8 cellular contexts compared by ENCODE assay signal in the genomic region with DNA sequence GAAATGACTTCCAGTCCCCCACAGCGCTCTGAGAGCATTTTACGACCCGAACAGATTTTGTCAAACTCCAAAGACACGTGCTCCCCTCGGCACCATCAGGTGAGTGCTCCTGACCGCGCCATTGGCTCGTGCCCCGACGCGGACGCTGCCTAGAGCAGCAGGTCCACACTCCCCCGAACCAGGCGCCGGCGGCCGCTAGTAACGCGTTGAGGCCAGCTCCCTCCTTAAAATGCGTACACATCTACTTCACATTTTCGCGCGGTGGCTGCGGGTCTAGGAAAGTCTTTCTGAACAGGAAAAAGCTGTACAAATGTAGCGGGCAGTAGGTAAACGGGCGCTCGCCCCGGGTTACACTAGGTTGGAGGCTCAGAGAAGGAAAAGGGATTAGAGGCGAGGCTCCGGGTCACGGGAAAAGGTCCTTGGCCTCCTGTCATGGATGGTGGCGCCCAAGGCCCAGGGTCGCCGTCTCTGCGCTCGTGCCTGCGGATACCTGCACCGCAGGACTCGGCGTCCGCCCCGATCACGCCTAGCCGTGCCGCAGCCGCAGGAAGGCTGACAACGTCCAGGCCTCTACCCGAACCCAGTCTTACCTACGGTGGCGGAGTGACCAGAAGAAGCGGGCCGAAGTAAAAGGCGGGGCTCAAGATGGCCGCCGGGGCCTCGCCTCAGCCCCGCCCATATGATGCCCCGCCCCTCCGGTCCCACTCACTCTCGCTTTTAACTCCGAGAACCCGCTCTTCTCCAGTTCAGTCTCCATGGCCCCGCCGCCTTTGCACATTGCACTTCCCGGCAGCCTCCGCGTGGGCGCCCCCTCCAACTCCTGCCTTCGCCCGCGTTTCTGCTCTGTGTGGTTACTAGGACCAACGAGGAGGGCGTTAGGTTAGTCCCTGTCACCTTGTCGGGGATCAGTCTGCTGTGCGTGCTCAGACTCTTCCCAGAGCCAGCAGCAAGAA. TPM values are rescaled to one million over a fixed set of nuclear protein-coding genes. Genes with fewer than 3 reads are reported as not detected.
DNase-seq lines count a peak whose midpoint lies in the region; ATAC-seq, FAIRE-seq and TF ChIP-seq lines count a peak whose summit lies in the region.

A gene with protein sequence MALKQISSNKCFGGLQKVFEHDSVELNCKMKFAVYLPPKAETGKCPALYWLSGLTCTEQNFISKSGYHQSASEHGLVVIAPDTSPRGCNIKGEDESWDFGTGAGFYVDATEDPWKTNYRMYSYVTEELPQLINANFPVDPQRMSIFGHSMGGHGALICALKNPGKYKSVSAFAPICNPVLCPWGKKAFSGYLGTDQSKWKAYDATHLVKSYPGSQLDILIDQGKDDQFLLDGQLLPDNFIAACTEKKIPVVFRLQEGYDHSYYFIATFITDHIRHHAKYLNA (minus strand): TSS at position 647 of the 953 bp plus-strand sequence. CDS start 5,748 bp downstream, outside the sequence.

- TF ChIP-seq POLR2A in spleen (IDR thresholded peaks at IDR 0.05), result peak in 1 of 3 donors; percentile 86

- H3K27ac Mint-ChIP-seq in immature natural killer cell, result peak within 1 kb of the TSS; percentile 78 to 94 (median 92)

- H3K9me3 ChIP-seq in spleen, result no peaks in the 10 kb centered on the region

- peaks cover 0 to 8% (median 0%) of the 10 kb centered on the region in 3 donors for H3K36me3 Mint-ChIP-seq in immature natural killer cell

- WGBS in spleen, 5 donors, result 0 to 1% (median 1%) methylated on average over 59 to 76 of the region's 76 CpGs

- H3K4me1 ChIP-seq in ACC112 (ENCODE audit: control insufficient read depth, insufficient read depth, low read length, unreplicated experiment), result peaks cover 35% of the 10 kb centered on the region
- peaks cover 0 to 55% (median 35%) of the 10 kb centered on the region in 6 donors for H3K4me1 ChIP-seq in spleen

- no peaks in the 10 kb centered on the region for H3K9me3 Mint-ChIP-seq in immature natural killer cell

- TF ChIP-seq CTCF in WI38 (IDR thresholded peaks at IDR 0.05; ENCODE audit: low read depth, low read length) (no peak), bronchial epithelial cell (IDR thresholded peaks at IDR 0.05; ENCODE audit: insufficient read depth, low read length, severe bottlenecking) (no peak), spleen (IDR thresholded peaks at IDR 0.05 in 8 of 11, conservative IDR thresholded peaks at IDR 0.05 in 3 of 11) (peak in 2 of 11 experiments; percentile 12 to 17)

- H3K4me1 Mint-ChIP-seq in immature natural killer cell, result peaks cover 19 to 29% of the 10 kb centered on the region in 2 donors

- intact Hi-C loops in spleen (cut with DNase I; ENCODE audit: low total_unique reads), result no loop called here

- FAIRE-seq in bronchial epithelial cell (lab: Jason Lieb, UNC), result no peak

- no peaks in the 10 kb centered on the region for H3K27me3 ChIP-seq in ACC112 (ENCODE audit: insufficient read depth, low read length)
- no peaks in the 10 kb centered on the region for H3K27me3 ChIP-seq in bronchial epithelial cell (ENCODE audit: control insufficient read depth, insufficient read depth, low read length)
- no peaks in the 10 kb centered on the region for H3K27me3 ChIP-seq in spleen (replicated peaks in 1 of 7)

- ATAC-seq in GM18868 (IDR thresholded peaks at IDR 0.05; ENCODE audit: unreplicated experiment), result peak; percentile 93
- peak; percentile 86 for ATAC-seq in HG03108 (IDR thresholded peaks at IDR 0.05; ENCODE audit: unreplicated experiment)

- peaks cover 0 to 7% (median 2%) of the 10 kb centered on the region in 3 donors for H3K27me3 Mint-ChIP-seq in immature natural killer cell (ENCODE audit: low read depth in 3 of 3)

- peak; percentile 74 for DNase-seq in NCI-H2196 (lab: John Stamatoyannopoulos, UW; ENCODE audit: unreplicated experiment)
- DNase-seq in bronchial epithelial cell (ENCODE audit: low read depth), result peak; percentile 68
- DNase-seq in immature natural killer cell, result peak; percentile 68 to 75 (median 73)
- DNase-seq in spleen, result peak; percentile 97

- H3K4me3 ChIP-seq in ACC112 (ENCODE audit: low read depth, low read length) (peak within 1 kb of the TSS; percentile 93), WI38 (ENCODE audit: low read depth, low read length) (peak within 1 kb of the TSS; percentile 72), bronchial epithelial cell (ENCODE audit: low read depth, low read length) (peak within 1 kb of the TSS; percentile 99), spleen (peak within 1 kb of the TSS; percentile 72 to 92 (median 82))

- H3K36me3 ChIP-seq in ACC112 (ENCODE audit: insufficient read depth, low read length) (no peaks in the 10 kb centered on the region), bronchial epithelial cell (ENCODE audit: control insufficient read depth, insufficient read depth, low read length) (no peaks in the 10 kb centered on the region), spleen (no peaks in the 10 kb centered on the region)

- H3K79me2 ChIP-seq in ACC112 (ENCODE audit: control insufficient read depth, insufficient read depth, low read length, unreplicated experiment), result peaks cover 40% of the 10 kb centered on the region

- H2AFZ ChIP-seq in ACC112 (ENCODE audit: low read length, unreplicated experiment), result peak within 1 kb of the TSS; percentile 95

- H3K27ac ChIP-seq in ACC112 (ENCODE audit: low read depth, low read length) (peak within 1 kb of the TSS; percentile 75), spleen (peak within 1 kb of the TSS; percentile 85 to 94 (median 92))

- peak within 1 kb of the TSS; percentile 93 to 100 (median 98) for H3K4me3 Mint-ChIP-seq in immature natural killer cell

RNA-seq across cellular contexts. Expression of the gene that starts here (rescaled TPM):
- total RNA-seq in bronchial epithelial cell (36.7 and 42.4 TPM in 2 replicates), spleen (10 to 100 TPM; 52.3 to 85.5 (median 61.5) TPM)
- polyA plus RNA-seq in immature natural killer cell (10 to 100 TPM; 52.7 to 69.4 (median 59.2) TPM), spleen (10 to 100 TPM; 64.7 to 78.0 (median 65.0) TPM)

Comparison
In these comparisons a context has a peak if more than half of its experiments do, and no peak if none do; other contexts are left out.
1. Peak in every context shown above with its lines: DNase-seq, ATAC-seq, H3K4me3 ChIP-seq and H3K27ac ChIP-seq.